In the genomic region with DNA sequence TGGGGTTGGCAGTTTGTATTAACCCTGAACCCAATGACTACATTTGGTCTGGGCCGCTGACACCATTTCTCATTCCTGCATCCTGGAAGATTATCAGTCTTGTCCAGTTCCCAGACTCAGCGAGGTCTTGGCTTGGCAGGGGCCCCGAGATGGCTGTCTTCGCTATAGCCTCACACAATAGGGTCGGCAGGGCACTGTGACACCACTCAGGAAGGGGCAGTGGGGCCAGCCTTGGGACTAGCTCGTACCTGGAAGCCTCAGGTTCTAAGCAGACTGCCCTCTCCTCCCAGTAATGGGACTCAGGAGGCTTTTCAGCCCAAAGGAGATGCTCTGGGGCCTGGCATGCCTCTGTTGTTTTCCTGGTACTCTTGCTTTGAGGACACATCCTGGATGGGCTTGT, we compare ENCODE assay signal across 14 cellular contexts. TPM values are rescaled to one million over a fixed set of nuclear protein-coding genes. Genes with fewer than 3 reads are reported as not detected.
DNase-seq lines count a peak whose midpoint lies in the region; ATAC-seq lines count a peak whose summit lies in the region.
"Had no signal": no experiment of that assay in that cellular context is flagged by ENCODE, and none has a peak within 500 bp of the region (broad histone marks: within the 10 kb centered on the region; RNA-seq: fewer than 3 reads in every experiment).

No MANE protein-coding gene starts in this region.

- peaks cover 17% of the 10 kb centered on the region for H3K36me3 Mint-ChIP-seq in stimulated activated naive CD8-positive, alpha-beta T cell treated with anti-CD3 and anti-CD28 coated beads, Interleukin-15, Interleukin-2, amounts not matched to agents 100 ng/mL and 50 ng/mL, for 24 hours (ENCODE audit: low read depth)
- peaks cover 13 to 20% of the 10 kb centered on the region in 2 donors for H3K36me3 Mint-ChIP-seq in activated naive CD4-positive, alpha-beta T cell treated with anti-CD3 and anti-CD28 coated beads, Interleukin-2, amount 50 U/mL, for 72 hours
- peaks cover 6 to 38% (median 18%) of the 10 kb centered on the region in 5 donors for H3K36me3 Mint-ChIP-seq in naive thymus-derived CD4-positive, alpha-beta T cell

- no peaks in the 10 kb centered on the region for H3K9me3 Mint-ChIP-seq in stimulated activated naive CD8-positive, alpha-beta T cell treated with anti-CD3 and anti-CD28 coated beads, Interleukin-15, Interleukin-2, amounts not matched to agents 100 ng/mL and 50 ng/mL, for 24 hours
- H3K9me3 Mint-ChIP-seq in activated naive CD4-positive, alpha-beta T cell treated with anti-CD3 and anti-CD28 coated beads, Interleukin-2, amount 50 U/mL, for 72 hours = no peaks in the 10 kb centered on the region
- H3K9me3 Mint-ChIP-seq in naive thymus-derived CD4-positive, alpha-beta T cell = peaks cover 0 to 2% (median 0%) of the 10 kb centered on the region in 11 donors

- no peak for DNase-seq in stimulated activated naive CD8-positive, alpha-beta T cell treated with anti-CD3 and anti-CD28 coated beads, Interleukin-15, Interleukin-2, amounts not matched to agents 100 U/mL and 50 U/mL, for 24 hours
- DNase-seq in activated naive CD4-positive, alpha-beta T cell treated with anti-CD3 and anti-CD28 coated beads, Interleukin-2, amount 50 U/mL, for 72 hours (ENCODE audit: low spot score in 2 of 2) = no peak
- DNase-seq in naive thymus-derived CD4-positive, alpha-beta T cell = no peak
- DNase-seq in stimulated activated CD4-positive, alpha-beta T cell treated with anti-CD3 and anti-CD28 coated beads, Interleukin-2, amount 100 ng/mL, for 48 hours = no peak
- DNase-seq in Ammon's horn (ENCODE audit: low spot score) (no peak), NCI-H2107 (lab: John Stamatoyannopoulos, UW) (no peak)
- DNase-seq: body of pancreas; C1 segment of cervical spinal cord; effector CD4-positive, alpha-beta T cell; SHP77 treated with DMSO at 0.1 percent for 48 hours had no signal

- intact Hi-C loops in naive thymus-derived CD4-positive, alpha-beta T cell (cut with micrococcal nuclease) = loop anchor here in 1 of 2 donors (10.0 kb wide), 1 partner anchor 855 kb away; a partner anchor contains a TSS

- H3K4me1 Mint-ChIP-seq in stimulated activated naive CD8-positive, alpha-beta T cell treated with anti-CD3 and anti-CD28 coated beads, Interleukin-15, Interleukin-2, amounts not matched to agents 100 ng/mL and 50 ng/mL, for 24 hours (ENCODE audit: low read depth) = peaks cover 80% of the 10 kb centered on the region
- H3K4me1 Mint-ChIP-seq in naive thymus-derived CD4-positive, alpha-beta T cell = peaks cover 75 to 100% (median 97%) of the 10 kb centered on the region in 7 donors

- H3K4me3 Mint-ChIP-seq in stimulated activated naive CD8-positive, alpha-beta T cell treated with anti-CD3 and anti-CD28 coated beads, Interleukin-15, Interleukin-2, amounts not matched to agents 100 ng/mL and 50 ng/mL, for 24 hours = no peak overlapping the region
- peak overlapping the region in 9 of 10 donors; percentile 15 to 87 (median 41) for H3K4me3 Mint-ChIP-seq in naive thymus-derived CD4-positive, alpha-beta T cell

- peak overlapping the region; percentile 63 for H3K27ac ChIP-seq in naive thymus-derived CD4-positive, alpha-beta T cell (ENCODE audit: low read depth, low read length)
- H3K27ac ChIP-seq: body of pancreas had no signal

- no peaks in the 10 kb centered on the region for H3K9me3 ChIP-seq in naive thymus-derived CD4-positive, alpha-beta T cell (ENCODE audit: control insufficient read depth in 2 of 3, low read length in 3 of 3)
- H3K9me3 ChIP-seq: body of pancreas had no signal

- no peak for ATAC-seq in stimulated activated naive CD8-positive, alpha-beta T cell treated with anti-CD3 and anti-CD28 coated beads, Interleukin-15, Interleukin-2, amounts not matched to agents 100 U/mL and 50 U/mL, for 24 hours
- ATAC-seq in activated naive CD4-positive, alpha-beta T cell treated with anti-CD3 and anti-CD28 coated beads, Interleukin-2, amount 50 U/mL, for 72 hours = no peak
- no peak for ATAC-seq in naive thymus-derived CD4-positive, alpha-beta T cell
- no peak for ATAC-seq in GM21447 (IDR thresholded peaks at IDR 0.05; ENCODE audit: unreplicated experiment)
- ATAC-seq: body of pancreas had no signal

- no peaks in the 10 kb centered on the region for H3K27me3 ChIP-seq in naive thymus-derived CD4-positive, alpha-beta T cell (ENCODE audit: control insufficient read depth in 2 of 2, insufficient read depth in 2 of 2, low read length in 2 of 2)
- H3K27me3 ChIP-seq: body of pancreas had no signal

- peak overlapping the region; percentile 64 for H3K27ac Mint-ChIP-seq in stimulated activated naive CD8-positive, alpha-beta T cell treated with anti-CD3 and anti-CD28 coated beads, Interleukin-15, Interleukin-2, amounts not matched to agents 100 ng/mL and 50 ng/mL, for 24 hours
- peak overlapping the region; percentile 7 to 57 for H3K27ac Mint-ChIP-seq in activated naive CD4-positive, alpha-beta T cell treated with anti-CD3 and anti-CD28 coated beads, Interleukin-2, amount 50 U/mL, for 72 hours
- H3K27ac Mint-ChIP-seq in naive thymus-derived CD4-positive, alpha-beta T cell = peak overlapping the region in 8 of 9 donors; percentile 57 to 91 (median 81)
- H3K27ac Mint-ChIP-seq: progenitor cell of endocrine pancreas had no signal

- H3K27me3 Mint-ChIP-seq in stimulated activated naive CD8-positive, alpha-beta T cell treated with anti-CD3 and anti-CD28 coated beads, Interleukin-15, Interleukin-2, amounts not matched to agents 100 ng/mL and 50 ng/mL, for 24 hours = no peaks in the 10 kb centered on the region
- H3K27me3 Mint-ChIP-seq in naive thymus-derived CD4-positive, alpha-beta T cell = no peaks in the 10 kb centered on the region
- H3K27me3 Mint-ChIP-seq: progenitor cell of endocrine pancreas had no signal

- POLR2A ChIA-PET in naive thymus-derived CD4-positive, alpha-beta T cell (lab: Charles Lee) = interaction anchor here (1.3 to 5.6 kb wide), 3 partner anchors 8 to 237 kb away, joined by 3 to 66 read pairs (median 49); a partner anchor contains a TSS

- peaks cover 0 to 38% (median 0%) of the 10 kb centered on the region in 3 experiments for H3K36me3 ChIP-seq in naive thymus-derived CD4-positive, alpha-beta T cell (ENCODE audit: control insufficient read depth in 2 of 3, insufficient read depth in 3 of 3, low read length in 3 of 3)

- CTCF ChIA-PET in naive thymus-derived CD4-positive, alpha-beta T cell (lab: Charles Lee) = interaction anchor here (1.0 to 7.9 kb wide), 4 partner anchors 11 to 291 kb away, joined by 3 to 137 read pairs (median 55); a partner anchor contains a TSS

- H3K4me1 ChIP-seq in naive thymus-derived CD4-positive, alpha-beta T cell (ENCODE audit: control insufficient read depth in 2 of 2, insufficient read depth in 2 of 2, low read length in 2 of 2) = peaks cover 76 to 81% of the 10 kb centered on the region in 2 donors
- H3K4me1 ChIP-seq: body of pancreas had no signal

- no peak overlapping the region for H3K4me3 ChIP-seq in naive thymus-derived CD4-positive, alpha-beta T cell (ENCODE audit: low read length)
- H3K4me3 ChIP-seq: body of pancreas had no signal

RNA-seq across cellular contexts. Expression of a gene that starts 9.1 kb away (rescaled TPM):
- total RNA-seq in activated naive CD4-positive, alpha-beta T cell treated with anti-CD3 and anti-CD28 coated beads, Interleukin-2, amount 50 U/mL, for 72 hours = 10 to 100 TPM; 25.7 to 44.0 TPM
- total RNA-seq in naive thymus-derived CD4-positive, alpha-beta T cell = 10 to 100 TPM; 34.4 to 65.0 (median 41.7) TPM
- 100 to 1,000 TPM in 1 of 2 donors, 10 to 100 TPM in 1; 92.9 to 115 TPM for polyA plus RNA-seq in naive thymus-derived CD4-positive, alpha-beta T cell

RNA-seq across cellular contexts. Expression of a gene that starts 26.7 kb away (rescaled TPM):
- under 1 TPM; 0.16 to 0.54 TPM for total RNA-seq in activated naive CD4-positive, alpha-beta T cell treated with anti-CD3 and anti-CD28 coated beads, Interleukin-2, amount 50 U/mL, for 72 hours
- total RNA-seq in naive thymus-derived CD4-positive, alpha-beta T cell = 1 to 10 TPM; 1.3 to 5.1 (median 3.3) TPM
- polyA plus RNA-seq in naive thymus-derived CD4-positive, alpha-beta T cell = under 1 TPM in 1 of 2 donors, not detected in 1; 0.14 TPM
- total RNA-seq: fibroblast of villous mesenchyme had no signal
